31 cellular contexts compared by ENCODE assay signal in the genomic region with DNA sequence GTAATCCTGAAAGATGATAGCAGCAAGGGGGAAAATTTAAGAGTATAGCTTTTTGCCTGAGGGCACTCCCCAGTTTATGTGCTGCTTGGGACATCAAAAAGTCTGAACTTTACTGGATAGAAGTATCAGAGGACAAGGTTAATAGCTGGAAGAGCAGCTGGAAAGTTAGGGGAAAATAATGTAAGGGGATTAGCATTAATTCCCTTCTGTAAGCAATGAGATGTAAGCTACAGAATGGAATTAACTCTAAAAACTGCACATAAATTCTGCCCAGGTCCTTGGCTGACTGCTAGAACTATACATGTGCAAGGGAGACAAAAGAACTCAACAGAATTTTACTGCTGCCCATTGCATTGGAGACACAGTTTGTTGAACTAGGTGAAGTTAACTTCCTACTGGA.
"Had no signal": no experiment of that assay in that cellular context is flagged by ENCODE, and none has a peak within 500 bp of the region (broad histone marks: within the 10 kb centered on the region; RNA-seq: fewer than 3 reads in every experiment).

No MANE protein-coding gene starts in this region.

- DNase-seq: activated CD4-positive, alpha-beta memory T cell treated with anti-CD3 and anti-CD28 coated beads for 36 hours; activated CD4-positive, alpha-beta T cell treated with anti-CD3 and anti-CD28 coated beads for 36 hours; activated CD4-positive, alpha-beta T cell treated with anti-CD3 and anti-CD28 coated beads, Interleukin-2, amount 50 U/mL, for 1 hour; activated CD8-positive, alpha-beta memory T cell treated with anti-CD3 and anti-CD28 coated beads, Interleukin-2, amount 50 U/mL, for 4 hours; activated effector memory CD4-positive, alpha-beta T cell treated with Interleukin-2 at 50 U/mL for 16 hours; activated naive CD4-positive, alpha-beta T cell treated with anti-CD3 and anti-CD28 coated beads, Interleukin-2, amount 10 ng/mL, durations not matched to agents 7 days and 5 days; activated naive CD8-positive, alpha-beta T cell treated with anti-CD3 and anti-CD28 coated beads, Interleukin-2, amount 50 U/mL, for 24 hours; activated T-cell treated with anti-CD3 and anti-CD28 coated beads for 4 hours; activated T-cell treated with anti-CD3 and anti-CD28 coated beads, Interleukin-2, amount 50 U/mL, for 4 hours; aorta; NCI-H1092 treated with DMSO at 0.1 percent for 48 hours; NCI-H1417; NCI-H146; NCI-H187; NCI-H2029 treated with DMSO at 0.1 percent for 48 hours; NCI-H2107; NCI-H2171; NCI-H446; NCI-H510A treated with DMSO at 0.1 percent for 48 hours; NCI-H526 treated with DMSO at 0.1 percent for 48 hours; NCI-H774; PC-3; Peyer's patch; RPMI8226; SHP77 treated with DMSO at 0.1 percent for 48 hours; SW 1271; T-helper 1 cell; T1000 had no signal

- H3K27ac ChIP-seq: cardiac muscle cell, Peyer's patch had no signal

- ATAC-seq: activated CD4-positive, alpha-beta T cell treated with anti-CD3 and anti-CD28 coated beads for 36 hours; activated CD4-positive, CD25-positive, alpha-beta regulatory T cell treated with anti-CD3 and anti-CD28 coated beads, Interleukin-2, amount 50 U/mL, for 24 hours; activated naive CD8-positive, alpha-beta T cell treated with anti-CD3 and anti-CD28 coated beads, Interleukin-2, amount 50 U/mL, for 24 hours; activated T-cell treated with anti-CD3 and anti-CD28 coated beads, Interleukin-2, amount 50 U/mL, for 4 hours; PC-3; WTC11 had no signal

- H3K4me1 ChIP-seq: Peyer's patch had no signal

- H3K4me3 ChIP-seq: cardiac muscle cell, Peyer's patch had no signal

- H3K9me3 ChIP-seq: Peyer's patch had no signal

- H3K27me3 ChIP-seq: cardiac muscle cell, Peyer's patch had no signal
